9 cellular contexts compared by ENCODE assay signal in genomic region chr9:37283730-37284235, GRCh38.
DNase-seq lines count a peak whose midpoint lies in the region; ATAC-seq and TF ChIP-seq lines count a peak whose summit lies in the region.
"Had no signal": no experiment of that assay in that cellular context is flagged by ENCODE, and none has a peak within 500 bp of the region (broad histone marks: within the 10 kb centered on the region; RNA-seq: fewer than 3 reads in every experiment).

No MANE protein-coding gene starts in this region.

- no peak overlapping the region for H3K4me3 Mint-ChIP-seq in GM23338
- H3K4me3 Mint-ChIP-seq in activated CD8-positive, alpha-beta T cell treated with anti-CD3 and anti-CD28 coated beads, Interleukin-2, amount 10 ng/mL, durations not matched to agents 7 days and 5 days, result no peak overlapping the region
- no peak overlapping the region for H3K4me3 Mint-ChIP-seq in mesothelial cell of epicardium

- H2BK120ac ChIP-seq in trophoblast cell (ENCODE audit: insufficient read depth, low read length, poor library complexity), result no peak overlapping the region

- H3K4me1 ChIP-seq in GM23338 (ENCODE audit: insufficient read depth) (peaks cover 19% of the 10 kb centered on the region), trophoblast cell (ENCODE audit: control insufficient read depth in 1 of 2, insufficient read depth in 2 of 2, low read length in 2 of 2) (no peaks in the 10 kb centered on the region)

- H3K18ac ChIP-seq in trophoblast cell (ENCODE audit: low read length), result no peak overlapping the region

- H3K27me3 Mint-ChIP-seq in GM23338 (ENCODE audit: insufficient read depth, low read depth, poor library complexity), result peaks cover 1% of the 10 kb centered on the region
- H3K27me3 Mint-ChIP-seq in activated CD8-positive, alpha-beta T cell treated with anti-CD3 and anti-CD28 coated beads, Interleukin-2, amount 10 ng/mL, durations not matched to agents 7 days and 5 days (ENCODE audit: low read depth), result no peaks in the 10 kb centered on the region
- no peaks in the 10 kb centered on the region for H3K27me3 Mint-ChIP-seq in mesothelial cell of epicardium (ENCODE audit: low read depth)

- no peak overlapping the region for H3K14ac ChIP-seq in trophoblast cell (ENCODE audit: low read length)

- CTCF ChIA-PET in activated CD8-positive, alpha-beta T cell treated with anti-CD3 and anti-CD28 coated beads, Interleukin-2, amount 10 ng/mL, durations not matched to agents 7 days and 5 days (lab: Charles Lee), result interaction anchor here (0.7 kb wide), 1 partner anchor 18 kb away, joined by 5 read pairs; no protein-coding TSS in a partner anchor

- H2BK5ac ChIP-seq in trophoblast cell (ENCODE audit: low read depth, low read length, poor library complexity), result no peak overlapping the region

- H3K79me2 ChIP-seq in GM23338 (replicated peaks; ENCODE audit: insufficient read depth), result peaks cover 16% of the 10 kb centered on the region
- H3K79me2 ChIP-seq in trophoblast cell (ENCODE audit: control insufficient read depth, insufficient read depth, low read length, poor library complexity), result no peaks in the 10 kb centered on the region

- ATAC-seq in GM23338 (peak; percentile 68), HG03175 (IDR thresholded peaks at IDR 0.05; ENCODE audit: unreplicated experiment) (no peak)
- no peak for ATAC-seq in activated CD8-positive, alpha-beta T cell treated with anti-CD3 and anti-CD28 coated beads, Interleukin-2, amount 10 ng/mL, durations not matched to agents 7 days and 5 days

- no peaks in the 10 kb centered on the region; the same call in 2 of the 3 replicates for H3K9me3 Mint-ChIP-seq in GM23338
- H3K9me3 Mint-ChIP-seq in activated CD8-positive, alpha-beta T cell treated with anti-CD3 and anti-CD28 coated beads, Interleukin-2, amount 10 ng/mL, durations not matched to agents 7 days and 5 days (ENCODE audit: insufficient read depth), result no peaks in the 10 kb centered on the region
- no peaks in the 10 kb centered on the region for H3K9me3 Mint-ChIP-seq in mesothelial cell of epicardium

- DNase-seq in Daoy (ENCODE audit: low read depth), result peak; percentile 6
- DNase-seq in GM23338 (ENCODE audit: low spot score), result peak; percentile 21
- DNase-seq in activated CD8-positive, alpha-beta T cell treated with anti-CD3 and anti-CD28 coated beads, Interleukin-2, amount 10 ng/mL, durations not matched to agents 7 days and 5 days, result no peak
- DNase-seq in mesothelial cell of epicardium (ENCODE audit: low spot score in 2 of 2, unreplicated experiment in 2 of 2), result no peak
- no peak for DNase-seq in inferior parietal cortex (ENCODE audit: extremely low spot score)
- DNase-seq in trophoblast cell, result no peak
- DNase-seq in mesenteric fat pad (ENCODE audit: low spot score), result no peak
- DNase-seq: NCI-H510A treated with DMSO at 0.1 percent for 48 hours had no signal

- H4K20me1 ChIP-seq in GM23338 (replicated peaks; ENCODE audit: insufficient read depth), result no peaks in the 10 kb centered on the region

- no peaks in the 10 kb centered on the region for H3K27me3 ChIP-seq in GM23338 (ENCODE audit: insufficient read depth)
- no peaks in the 10 kb centered on the region for H3K27me3 ChIP-seq in trophoblast cell (ENCODE audit: insufficient read depth, low read length)

- H3K27ac ChIP-seq in GM23338 (ENCODE audit: low read depth) (no peak overlapping the region), trophoblast cell (ENCODE audit: low read depth, low read length) (no peak overlapping the region)

- H3K79me1 ChIP-seq in trophoblast cell (ENCODE audit: low read length), result no peaks in the 10 kb centered on the region

- H3K27ac Mint-ChIP-seq in GM23338 (peak overlapping the region; percentile 9; the same call in 1 of the 2 replicates), mesothelial cell of epicardium (peak overlapping the region; percentile 89)
- peak overlapping the region; percentile 30 for H3K27ac Mint-ChIP-seq in activated CD8-positive, alpha-beta T cell treated with anti-CD3 and anti-CD28 coated beads, Interleukin-2, amount 10 ng/mL, durations not matched to agents 7 days and 5 days

- TF ChIP-seq CTCF in GM23338 (conservative IDR thresholded peaks at IDR 0.05; ENCODE audit: low read depth in 2 of 2) (no peak), mesothelial cell of epicardium (IDR thresholded peaks at IDR 0.05; ENCODE audit: unreplicated experiment) (no peak)

- H4K12ac ChIP-seq in trophoblast cell (ENCODE audit: low read depth, low read length), result no peak overlapping the region

- H2BK12ac ChIP-seq in trophoblast cell (ENCODE audit: low read length), result no peak overlapping the region

- no CpG with 5 or more reads among the region's 5 CpGs for WGBS in trophoblast cell (ENCODE audit: extremely low coverage, insufficient coverage, insufficient read length)

- H2AK5ac ChIP-seq in trophoblast cell (ENCODE audit: low read length), result no peak overlapping the region

- H3K36me3 ChIP-seq in GM23338 (ENCODE audit: insufficient read depth) (no peaks in the 10 kb centered on the region), trophoblast cell (ENCODE audit: control insufficient read depth in 1 of 2, insufficient read depth in 2 of 2, low read length in 2 of 2) (no peaks in the 10 kb centered on the region)

- H3K9ac ChIP-seq in trophoblast cell (ENCODE audit: low read length), result no peak overlapping the region

- no peaks in the 10 kb centered on the region for H3K9me2 ChIP-seq in GM23338 (ENCODE audit: insufficient read depth)

- H3F3A ChIP-seq in GM23338 (replicated peaks; ENCODE audit: low read depth), result no peaks in the 10 kb centered on the region

- H3K4me2 ChIP-seq in GM23338 (peak overlapping the region; percentile 44; the same call in 1 of the 2 replicates), trophoblast cell (ENCODE audit: low read length) (no peak overlapping the region)

- no peaks in the 10 kb centered on the region for H3K9me3 ChIP-seq in trophoblast cell (ENCODE audit: insufficient read depth, low read depth, low read length)

- H3K4me1 Mint-ChIP-seq in GM23338, result peaks cover 10% of the 10 kb centered on the region
- peaks cover 7% of the 10 kb centered on the region for H3K4me1 Mint-ChIP-seq in activated CD8-positive, alpha-beta T cell treated with anti-CD3 and anti-CD28 coated beads, Interleukin-2, amount 10 ng/mL, durations not matched to agents 7 days and 5 days (ENCODE audit: low read depth)
- H3K4me1 Mint-ChIP-seq in mesothelial cell of epicardium, result peaks cover 16% of the 10 kb centered on the region

- H3K23ac ChIP-seq in trophoblast cell (ENCODE audit: low read length), result no peak overlapping the region

- no peak overlapping the region for H3K4me3 ChIP-seq in GM23338
- H3K4me3 ChIP-seq in trophoblast cell (ENCODE audit: low read depth, low read length), result no peak overlapping the region

- POLR2A ChIA-PET in activated CD8-positive, alpha-beta T cell treated with anti-CD3 and anti-CD28 coated beads, Interleukin-2, amount 10 ng/mL, durations not matched to agents 7 days and 5 days (lab: Charles Lee), result interaction anchor here (0.6 kb wide), 2 partner anchors 32 to 39 kb away, joined by 4 to 5 read pairs; no protein-coding TSS in a partner anchor

- no peak overlapping the region for H3K4ac ChIP-seq in trophoblast cell (ENCODE audit: low read depth, low read length)

- H2AFZ ChIP-seq in GM23338 (no peak overlapping the region), trophoblast cell (ENCODE audit: insufficient read depth, low read length, poor library complexity) (no peak overlapping the region)

- H3K36me3 Mint-ChIP-seq in GM23338 (ENCODE audit: low read depth) (no peaks in the 10 kb centered on the region), mesothelial cell of epicardium (peaks cover 2% of the 10 kb centered on the region)
- H3K36me3 Mint-ChIP-seq in activated CD8-positive, alpha-beta T cell treated with anti-CD3 and anti-CD28 coated beads, Interleukin-2, amount 10 ng/mL, durations not matched to agents 7 days and 5 days (ENCODE audit: low read depth), result peaks cover 11% of the 10 kb centered on the region

- H4K8ac ChIP-seq in trophoblast cell (ENCODE audit: low read depth, low read length), result no peak overlapping the region

- no peak overlapping the region for H4K91ac ChIP-seq in trophoblast cell (ENCODE audit: low read depth, low read length)

TF ChIP-seq in GM23338, 12 proteins besides CTCF, POLR2A, EP300 and RAD21 (continues in another document):
- TF ChIP-seq NANOG (IDR thresholded peaks at IDR 0.05; ENCODE audit: borderline replicate concordance) (no peak), STAT1 (IDR thresholded peaks at IDR 0.05; ENCODE audit: unreplicated experiment) (no peak), POLR2AphosphoS5 (IDR thresholded peaks at IDR 0.05; ENCODE audit: low read depth) (no peak)

Comparison
In these comparisons a context has a peak if more than half of its experiments do, and no peak if none do; other contexts are left out.
1. DNase-seq: peak in Daoy (single experiment) and GM23338 (single experiment); none in activated CD8-positive, alpha-beta T cell treated with anti-CD3 and anti-CD28 coated beads, Interleukin-2, amount 10 ng/mL, durations not matched to agents 7 days and 5 days (single experiment), mesothelial cell of epicardium (0 of 2), inferior parietal cortex (single experiment), trophoblast cell (0 of 2) and mesenteric fat pad (single experiment).
2. H3K27ac Mint-ChIP-seq: peak in every context shown above with its lines; median percentile 89 in mesothelial cell of epicardium; 30 in activated CD8-positive, alpha-beta T cell treated with anti-CD3 and anti-CD28 coated beads, Interleukin-2, amount 10 ng/mL, durations not matched to agents 7 days and 5 days; 9 in GM23338.